In the genomic region with DNA sequence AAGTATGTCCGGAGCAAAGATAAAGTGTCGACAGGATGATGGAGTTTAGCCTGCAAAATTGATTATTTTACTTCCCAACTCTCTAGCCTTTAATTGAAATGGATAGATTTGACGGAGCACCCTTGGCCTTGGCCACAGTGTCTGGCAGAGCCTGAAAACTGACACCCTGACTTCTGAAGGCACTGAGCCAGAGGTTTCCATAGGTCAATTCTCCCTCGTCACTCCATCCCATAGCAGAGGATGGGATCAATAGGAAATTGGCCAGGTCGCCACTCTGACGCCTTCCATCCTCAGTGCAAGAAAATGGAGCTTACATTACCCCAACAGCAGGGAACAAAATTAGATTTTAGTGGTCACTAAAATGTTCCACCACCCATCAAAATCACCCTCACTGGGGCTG, we compare ENCODE assay signal across 27 cellular contexts.
"Had no signal": no experiment of that assay in that cellular context is flagged by ENCODE, and none has a peak within 500 bp of the region (broad histone marks: within the 10 kb centered on the region; RNA-seq: fewer than 3 reads in every experiment).

No MANE protein-coding gene starts in this region.

- H3K4me3 ChIP-seq: stomach, suprapubic skin, testis, thoracic aorta, thyroid gland, tibial artery, tibial nerve, transverse colon, upper lobe of left lung, upper lobe of right lung, uterus, vagina had no signal

- H3K36me3 ChIP-seq: stomach, suprapubic skin, thoracic aorta, thyroid gland, tibial artery, tibial nerve, transverse colon, upper lobe of left lung, upper lobe of right lung, uterus, vagina had no signal

- H3K4me3 Mint-ChIP-seq: stimulated activated memory B cell treated with anti-CD40 and anti-IgM and Interleukin-4, amounts not matched to agents 10 μg/mL and 1 μg/mL and 100 μg/mL, for 72 hours; stimulated activated naive B cell treated with anti-CD40 and anti-IgM and Interleukin-4, amounts not matched to agents 10 μg/mL and 1 μg/mL and 100 μg/mL, for 72 hours; stimulated activated naive CD8-positive, alpha-beta T cell treated with anti-CD3 and anti-CD28 coated beads, Interleukin-15, amount 100 ng/mL, for 72 hours; stimulated activated naive CD8-positive, alpha-beta T cell treated with anti-CD3 and anti-CD28 coated beads, Interleukin-15, Interleukin-2, amounts not matched to agents 100 ng/mL and 50 ng/mL, for 24 hours; type B pancreatic cell had no signal

- H3K36me3 Mint-ChIP-seq: stimulated activated memory B cell treated with anti-CD40 and anti-IgM and Interleukin-4, amounts not matched to agents 10 μg/mL and 1 μg/mL and 100 μg/mL, for 72 hours; stimulated activated naive B cell treated with anti-CD40 and anti-IgM and Interleukin-4, amounts not matched to agents 10 μg/mL and 1 μg/mL and 100 μg/mL, for 72 hours; type B pancreatic cell had no signal

- H3K4me1 Mint-ChIP-seq: stimulated activated memory B cell treated with anti-CD40 and anti-IgM and Interleukin-4, amounts not matched to agents 10 μg/mL and 1 μg/mL and 100 μg/mL, for 72 hours; stimulated activated naive B cell treated with anti-CD40 and anti-IgM and Interleukin-4, amounts not matched to agents 10 μg/mL and 1 μg/mL and 100 μg/mL, for 72 hours; stimulated activated naive CD8-positive, alpha-beta T cell treated with anti-CD3 and anti-CD28 coated beads, Interleukin-15, amount 100 ng/mL, for 72 hours had no signal

- H3K27me3 Mint-ChIP-seq: stimulated activated memory B cell treated with anti-CD40 and anti-IgM and Interleukin-4, amounts not matched to agents 10 μg/mL and 1 μg/mL and 100 μg/mL, for 72 hours; stimulated activated naive B cell treated with anti-CD40 and anti-IgM and Interleukin-4, amounts not matched to agents 10 μg/mL and 1 μg/mL and 100 μg/mL, for 72 hours; stimulated activated naive CD8-positive, alpha-beta T cell treated with anti-CD3 and anti-CD28 coated beads, Interleukin-15, amount 100 ng/mL, for 72 hours; stimulated activated naive CD8-positive, alpha-beta T cell treated with anti-CD3 and anti-CD28 coated beads, Interleukin-15, Interleukin-2, amounts not matched to agents 100 ng/mL and 50 ng/mL, for 24 hours had no signal

- ATAC-seq: stimulated activated memory B cell treated with anti-CD40 and anti-IgM and Interleukin-4, amounts not matched to agents 10 μg/mL and 1 μg/mL and 100 μg/mL, for 72 hours; stimulated activated naive B cell treated with anti-CD40 and anti-IgM and Interleukin-4, amounts not matched to agents 10 μg/mL and 1 μg/mL and 100 μg/mL, for 72 hours; stimulated activated naive CD8-positive, alpha-beta T cell treated with anti-CD3 and anti-CD28 coated beads, Interleukin-15, amount 100 ng/mL, for 72 hours; stimulated activated naive CD8-positive, alpha-beta T cell treated with anti-CD3 and anti-CD28 coated beads, Interleukin-15, Interleukin-2, amounts not matched to agents 100 U/mL and 50 U/mL, for 24 hours; upper lobe of right lung had no signal

- H3K27ac ChIP-seq: stomach, suprapubic skin, testis, thoracic aorta, thyroid gland, tibial artery, tibial nerve, transverse colon, upper lobe of left lung, upper lobe of right lung, uterus, vagina had no signal

- H3K4me1 ChIP-seq: stomach, suprapubic skin, testis, thyroid gland, tibial artery, tibial nerve, transverse colon, upper lobe of left lung, upper lobe of right lung, uterus, vagina had no signal

- H3K27me3 ChIP-seq: stomach, suprapubic skin, testis, thyroid gland, tibial artery, tibial nerve, transverse colon, upper lobe of left lung, upper lobe of right lung, uterus, vagina had no signal

- H3K27ac Mint-ChIP-seq: stimulated activated memory B cell treated with anti-CD40 and anti-IgM and Interleukin-4, amounts not matched to agents 10 μg/mL and 1 μg/mL and 100 μg/mL, for 72 hours; stimulated activated naive B cell treated with anti-CD40 and anti-IgM and Interleukin-4, amounts not matched to agents 10 μg/mL and 1 μg/mL and 100 μg/mL, for 72 hours; stimulated activated naive CD8-positive, alpha-beta T cell treated with anti-CD3 and anti-CD28 coated beads, Interleukin-15, amount 100 ng/mL, for 72 hours; stimulated activated naive CD8-positive, alpha-beta T cell treated with anti-CD3 and anti-CD28 coated beads, Interleukin-15, Interleukin-2, amounts not matched to agents 100 ng/mL and 50 ng/mL, for 24 hours; type B pancreatic cell had no signal

- DNase-seq: stimulated activated CD4-positive, alpha-beta T cell treated with anti-CD3 and anti-CD28 coated beads, Interleukin-2, amount 100 ng/mL, for 48 hours; stimulated activated CD4-positive, alpha-beta T cell treated with anti-CD3 and anti-CD28 coated beads, Interleukin-4, amount 100 ng/mL, for 1 hour; stimulated activated CD4-positive, alpha-beta T cell treated with anti-CD3 and anti-CD28 coated beads, Interleukin-4, amount 100 ng/mL, for 24 hours; stimulated activated CD4-positive, alpha-beta T cell treated with anti-CD3 and anti-CD28 coated beads, Interleukin-4, amount 100 ng/mL, for 4 hours; stimulated activated CD8-positive, alpha-beta memory T cell treated with anti-CD3 and anti-CD28 coated beads, Interleukin-4, amount 100 ng/mL, for 48 hours; stimulated activated naive B cell treated with anti-CD40 and anti-IgM and Interleukin-4, amounts not matched to agents 10 μg/mL and 1 μg/mL and 100 μg/mL, for 72 hours; stimulated activated naive CD4-positive, alpha-beta T cell; stimulated activated naive CD4-positive, alpha-beta T cell treated with Interleukin-2 at 50 U/mL for 16 hours; stimulated activated naive CD8-positive, alpha-beta T cell treated with anti-CD3 and anti-CD28 coated beads, Interleukin-15, amount 100 ng/mL, for 72 hours; stimulated activated naive CD8-positive, alpha-beta T cell treated with anti-CD3 and anti-CD28 coated beads, Interleukin-15, Interleukin-2, amounts not matched to agents 100 U/mL and 50 U/mL, for 24 hours; stomach; substantia nigra; testis; thyroid gland; tibial artery; transverse colon; trophoblast cell; upper lobe of left lung; upper lobe of right lung; uterus had no signal
